In genomic region chr21:45479691-45480675, GRCh38 we compare ENCODE assay signal across 15 cellular contexts.
DNase-seq lines count a peak whose midpoint lies in the region; ATAC-seq lines count a peak whose summit lies in the region.
"Had no signal": no experiment of that assay in that cellular context is flagged by ENCODE, and none has a peak within 500 bp of the region (broad histone marks: within the 10 kb centered on the region; RNA-seq: fewer than 3 reads in every experiment).

No MANE protein-coding gene starts in this region.

- DNase-seq in activated CD8-positive, alpha-beta memory T cell treated with anti-CD3 and anti-CD28 coated beads, Interleukin-2, amount 10 ng/mL, durations not matched to agents 7 days and 5 days = peak; percentile 60
- no peak for DNase-seq in activated CD8-positive, alpha-beta memory T cell treated with anti-CD3 and anti-CD28 coated beads, Interleukin-2, amount 50 U/mL, for 4 hours
- peak; percentile 22 to 29 for DNase-seq in activated CD4-positive, alpha-beta T cell treated with anti-CD3 and anti-CD28 coated beads, Interleukin-2, amount 50 U/mL, for 48 hours
- no peak for DNase-seq in central memory CD8-positive, alpha-beta T cell (ENCODE audit: low spot score in 2 of 2)
- DNase-seq in stimulated activated CD4-positive, alpha-beta T cell treated with anti-CD3 and anti-CD28 coated beads, Interleukin-1b, Interleukin-23, amount 100 ng/mL, for 48 hours = peak; percentile 28
- DNase-seq in HPDE6-E6E7 (ENCODE audit: extremely low spot score) (no peak), anterior cingulate cortex (lab: John Stamatoyannopoulos, UW) (no peak), NCI-H510A (lab: John Stamatoyannopoulos, UW) (no peak)
- DNase-seq: Caco-2, hypothalamus, NCI-H2107, retina, Right ventricle myocardium superior, stomach had no signal

- H3K36me3 Mint-ChIP-seq in activated CD8-positive, alpha-beta memory T cell treated with anti-CD3 and anti-CD28 coated beads, Interleukin-2, amount 10 ng/mL, durations not matched to agents 7 days and 5 days = no peaks in the 10 kb centered on the region
- peaks cover 1% of the 10 kb centered on the region for H3K36me3 Mint-ChIP-seq in central memory CD8-positive, alpha-beta T cell (ENCODE audit: insufficient read depth)

- ATAC-seq in activated CD8-positive, alpha-beta memory T cell treated with anti-CD3 and anti-CD28 coated beads, Interleukin-2, amount 10 ng/mL, durations not matched to agents 7 days and 5 days = peak; percentile 9
- no peak for ATAC-seq in central memory CD8-positive, alpha-beta T cell (replicated peaks; ENCODE audit: extremely low read depth, poor library complexity, severe bottlenecking)
- ATAC-seq: A549 had no signal

- no peaks in the 10 kb centered on the region for H3K27me3 Mint-ChIP-seq in activated CD8-positive, alpha-beta memory T cell treated with anti-CD3 and anti-CD28 coated beads, Interleukin-2, amount 10 ng/mL, durations not matched to agents 7 days and 5 days
- no peaks in the 10 kb centered on the region for H3K27me3 Mint-ChIP-seq in central memory CD8-positive, alpha-beta T cell

- no peaks in the 10 kb centered on the region for H3K9me3 Mint-ChIP-seq in activated CD8-positive, alpha-beta memory T cell treated with anti-CD3 and anti-CD28 coated beads, Interleukin-2, amount 10 ng/mL, durations not matched to agents 7 days and 5 days (ENCODE audit: low read depth)
- no peaks in the 10 kb centered on the region for H3K9me3 Mint-ChIP-seq in central memory CD8-positive, alpha-beta T cell

- peak overlapping the region; percentile 94 for H3K27ac Mint-ChIP-seq in activated CD8-positive, alpha-beta memory T cell treated with anti-CD3 and anti-CD28 coated beads, Interleukin-2, amount 10 ng/mL, durations not matched to agents 7 days and 5 days
- no peak overlapping the region for H3K27ac Mint-ChIP-seq in central memory CD8-positive, alpha-beta T cell (ENCODE audit: low read depth)

- peaks cover 44% of the 10 kb centered on the region for H3K4me1 Mint-ChIP-seq in activated CD8-positive, alpha-beta memory T cell treated with anti-CD3 and anti-CD28 coated beads, Interleukin-2, amount 10 ng/mL, durations not matched to agents 7 days and 5 days
- H3K4me1 Mint-ChIP-seq in central memory CD8-positive, alpha-beta T cell = peaks cover 25% of the 10 kb centered on the region

- peak overlapping the region; percentile 75 for H3K4me3 Mint-ChIP-seq in activated CD8-positive, alpha-beta memory T cell treated with anti-CD3 and anti-CD28 coated beads, Interleukin-2, amount 10 ng/mL, durations not matched to agents 7 days and 5 days
- H3K4me3 Mint-ChIP-seq in central memory CD8-positive, alpha-beta T cell = peak overlapping the region; percentile 80

- CTCF ChIA-PET in activated CD8-positive, alpha-beta memory T cell treated with anti-CD3 and anti-CD28 coated beads, Interleukin-2, amount 10 ng/mL, durations not matched to agents 7 days and 5 days (lab: Charles Lee) = interaction anchor here (3.5 kb wide), 1 partner anchor 112 kb away, joined by 14 read pairs; no protein-coding TSS in a partner anchor

Comparison
In these comparisons a context has a peak if more than half of its experiments do, and no peak if none do; other contexts are left out.
1. DNase-seq: peak in activated CD8-positive, alpha-beta memory T cell treated with anti-CD3 and anti-CD28 coated beads, Interleukin-2, amount 10 ng/mL, durations not matched to agents 7 days and 5 days (single experiment), activated CD4-positive, alpha-beta T cell treated with anti-CD3 and anti-CD28 coated beads, Interleukin-2, amount 50 U/mL, for 48 hours (2 of 2) and stimulated activated CD4-positive, alpha-beta T cell treated with anti-CD3 and anti-CD28 coated beads, Interleukin-1b, Interleukin-23, amount 100 ng/mL, for 48 hours (single experiment); none in activated CD8-positive, alpha-beta memory T cell treated with anti-CD3 and anti-CD28 coated beads, Interleukin-2, amount 50 U/mL, for 4 hours (single experiment), central memory CD8-positive, alpha-beta T cell (0 of 2), HPDE6-E6E7 (single experiment), anterior cingulate cortex (0 of 58) and NCI-H510A (single experiment).